Comparison of ENCODE assay signal across 13 cellular contexts in genomic region chr7:30846378-30846777, GRCh38.
DNase-seq lines count a peak whose midpoint lies in the region; TF ChIP-seq lines count a peak whose summit lies in the region.
"Had no signal": no experiment of that assay in that cellular context is flagged by ENCODE, and none has a peak within 500 bp of the region (broad histone marks: within the 10 kb centered on the region; RNA-seq: fewer than 3 reads in every experiment).

No MANE protein-coding gene starts in this region.

- no peak overlapping the region for H3K4me3 Mint-ChIP-seq in neural progenitor cell
- H3K4me3 Mint-ChIP-seq in activated T-helper 2 cell treated with anti-CD3 and anti-CD28 coated beads, Interferon-gamma antibody, Interleukin-2, Interleukin-4, amounts not matched to agents 10 μg/mL and 5 μg/mL and 100 μg/mL, durations not matched to agents 14 hours and 24 hours and 36 hours (ENCODE audit: low read depth) = no peak overlapping the region
- H3K4me3 Mint-ChIP-seq: stimulated activated naive CD8-positive, alpha-beta T cell treated with anti-CD3 and anti-CD28 coated beads, Interleukin-15, amount 100 ng/mL, for 72 hours had no signal

- no peak overlapping the region for H2AFZ ChIP-seq in neural progenitor cell (replicated peaks)

- H3K4me1 Mint-ChIP-seq in neural progenitor cell = peaks cover 5% of the 10 kb centered on the region
- H3K4me1 Mint-ChIP-seq in activated T-helper 2 cell treated with anti-CD3 and anti-CD28 coated beads, Interferon-gamma antibody, Interleukin-2, Interleukin-4, amounts not matched to agents 10 μg/mL and 5 μg/mL and 100 μg/mL, durations not matched to agents 14 hours and 24 hours and 36 hours (ENCODE audit: low read depth) = no peaks in the 10 kb centered on the region
- H3K4me1 Mint-ChIP-seq: stimulated activated naive CD8-positive, alpha-beta T cell treated with anti-CD3 and anti-CD28 coated beads, Interleukin-15, amount 100 ng/mL, for 72 hours had no signal

- peak overlapping the region; percentile 78 for H3K27ac Mint-ChIP-seq in neural progenitor cell
- H3K27ac Mint-ChIP-seq in activated T-helper 2 cell treated with anti-CD3 and anti-CD28 coated beads, Interferon-gamma antibody, Interleukin-2, Interleukin-4, amounts not matched to agents 10 μg/mL and 5 μg/mL and 100 μg/mL, durations not matched to agents 14 hours and 24 hours and 36 hours = no peak overlapping the region
- H3K27ac Mint-ChIP-seq: stimulated activated naive CD8-positive, alpha-beta T cell treated with anti-CD3 and anti-CD28 coated beads, Interleukin-15, amount 100 ng/mL, for 72 hours had no signal

- H3K9me3 ChIP-seq in neural progenitor cell (ENCODE audit: low read depth) (no peaks in the 10 kb centered on the region), uterus (no peaks in the 10 kb centered on the region)

- H3F3A ChIP-seq in neural progenitor cell (ENCODE audit: low read depth) = no peaks in the 10 kb centered on the region

- H4K20me1 ChIP-seq in neural progenitor cell (ENCODE audit: low read depth) = no peaks in the 10 kb centered on the region

- peak; percentile 7 for DNase-seq in activated CD4-positive, alpha-beta T cell treated with anti-CD3 and anti-CD28 coated beads for 48 hours
- DNase-seq in activated CD4-positive, alpha-beta T cell treated with anti-CD3 and anti-CD28 coated beads, Interleukin-2, amount 50 U/mL, for 4 hours = no peak
- DNase-seq in neural progenitor cell (ENCODE audit: low spot score) (no peak), uterus (no peak), DMS 273 treated with DMSO at 0.1 percent for 48 hours (lab: John Stamatoyannopoulos, UW) (no peak), 8988T (no peak)
- DNase-seq in activated T-helper 2 cell treated with anti-CD3 and anti-CD28 coated beads, Interferon-gamma antibody, Interleukin-2, Interleukin-4, amounts not matched to agents 10 μg/mL and 5 μg/mL and 100 μg/mL, durations not matched to agents 14 hours and 24 hours and 36 hours (ENCODE audit: low spot score) = no peak
- DNase-seq: activated CD8-positive, alpha-beta memory T cell treated with anti-CD3 and anti-CD28 coated beads, Interleukin-2, amount 50 U/mL, for 4 hours; DND-41; KBM-7; NCI-H1930; stimulated activated naive CD8-positive, alpha-beta T cell treated with anti-CD3 and anti-CD28 coated beads, Interleukin-15, amount 100 ng/mL, for 72 hours had no signal

- peak overlapping the region; percentile 55 for H3K27ac ChIP-seq in cingulate gyrus (ENCODE audit: low read depth, low read length)
- no peak overlapping the region for H3K27ac ChIP-seq in neural progenitor cell
- peak overlapping the region; percentile 47 to 89 for H3K27ac ChIP-seq in uterus

- no peaks in the 10 kb centered on the region for H3K9me3 Mint-ChIP-seq in neural progenitor cell
- no peaks in the 10 kb centered on the region for H3K9me3 Mint-ChIP-seq in activated T-helper 2 cell treated with anti-CD3 and anti-CD28 coated beads, Interferon-gamma antibody, Interleukin-2, Interleukin-4, amounts not matched to agents 10 μg/mL and 5 μg/mL and 100 μg/mL, durations not matched to agents 14 hours and 24 hours and 36 hours
- H3K9me3 Mint-ChIP-seq: stimulated activated naive CD8-positive, alpha-beta T cell treated with anti-CD3 and anti-CD28 coated beads, Interleukin-15, amount 100 ng/mL, for 72 hours had no signal

- TF ChIP-seq CTCF in neural progenitor cell (IDR thresholded peaks at IDR 0.05) (no peak), uterus (IDR thresholded peaks at IDR 0.05) (no peak)

- H3K9ac ChIP-seq in neural progenitor cell = no peak overlapping the region

- H3K4me1 ChIP-seq in neural progenitor cell (peaks cover under 1% of the 10 kb centered on the region), uterus (peaks cover 0 to 5% of the 10 kb centered on the region in 2 donors)

- H3K36me3 Mint-ChIP-seq in neural progenitor cell = peaks cover 1% of the 10 kb centered on the region
- H3K36me3 Mint-ChIP-seq in activated T-helper 2 cell treated with anti-CD3 and anti-CD28 coated beads, Interferon-gamma antibody, Interleukin-2, Interleukin-4, amounts not matched to agents 10 μg/mL and 5 μg/mL and 100 μg/mL, durations not matched to agents 14 hours and 24 hours and 36 hours (ENCODE audit: low read depth) = no peaks in the 10 kb centered on the region

- TF ChIP-seq POLR2A in uterus (IDR thresholded peaks at IDR 0.05) = no peak

- H3K4me3 ChIP-seq in neural progenitor cell (no peak overlapping the region), uterus (no peak overlapping the region)

- no peaks in the 10 kb centered on the region for H3K79me2 ChIP-seq in neural progenitor cell (ENCODE audit: low read depth)

- H3K36me3 ChIP-seq in neural progenitor cell (no peaks in the 10 kb centered on the region), uterus (no peaks in the 10 kb centered on the region)

- H3K4me2 ChIP-seq in neural progenitor cell = no peak overlapping the region

- intact Hi-C loops in uterus (cut with DNase I; ENCODE audit: low total_unique reads) = no loop called here
- intact Hi-C loops in activated T-helper 2 cell treated with anti-CD3 and anti-CD28 coated beads, Interferon-gamma antibody, Interleukin-2, Interleukin-4, amounts not matched to agents 10 μg/mL and 5 μg/mL and 100 μg/mL, durations not matched to agents 14 hours and 24 hours and 36 hours (cut with micrococcal nuclease) = no loop called here

- H3K27me3 ChIP-seq in neural progenitor cell = no peaks in the 10 kb centered on the region
- no peaks in the 10 kb centered on the region for H3K27me3 ChIP-seq in uterus

- peaks cover 2% of the 10 kb centered on the region for H3K27me3 Mint-ChIP-seq in neural progenitor cell (ENCODE audit: insufficient read depth, low read depth)
- H3K27me3 Mint-ChIP-seq in activated T-helper 2 cell treated with anti-CD3 and anti-CD28 coated beads, Interferon-gamma antibody, Interleukin-2, Interleukin-4, amounts not matched to agents 10 μg/mL and 5 μg/mL and 100 μg/mL, durations not matched to agents 14 hours and 24 hours and 36 hours (ENCODE audit: low read depth) = no peaks in the 10 kb centered on the region
- H3K27me3 Mint-ChIP-seq: stimulated activated naive CD8-positive, alpha-beta T cell treated with anti-CD3 and anti-CD28 coated beads, Interleukin-15, amount 100 ng/mL, for 72 hours had no signal
